17 cellular contexts compared by ENCODE assay signal in genomic region chr3:12369598-12369997, GRCh38.
DNase-seq lines count a peak whose midpoint lies in the region; ATAC-seq and TF ChIP-seq lines count a peak whose summit lies in the region.
"Had no signal": no experiment of that assay in that cellular context is flagged by ENCODE, and none has a peak within 500 bp of the region (broad histone marks: within the 10 kb centered on the region; RNA-seq: fewer than 3 reads in every experiment).

No MANE protein-coding gene starts in this region.

- CTCF ChIA-PET in Calu3 (lab: Charles Lee) = no interaction called here

- H3K27me3 Mint-ChIP-seq in Calu3 (ENCODE audit: unreplicated experiment) (no peaks in the 10 kb centered on the region), endothelial cell (ENCODE audit: unreplicated experiment) (no peaks in the 10 kb centered on the region)
- H3K27me3 Mint-ChIP-seq in natural killer cell treated with Interleukin-12 subunit alpha and Interleukin-12 subunit beta and Interleukin-15 and Interleukin-18, amount 100 ng/mL, for 72 hours = peaks cover 24% of the 10 kb centered on the region in 2 donors

- ATAC-seq in HG03139 (IDR thresholded peaks at IDR 0.05; ENCODE audit: unreplicated experiment) = no peak
- ATAC-seq in natural killer cell treated with Interleukin-12 subunit alpha and Interleukin-12 subunit beta and Interleukin-15 and Interleukin-18, amount 100 ng/mL, for 72 hours = no peak
- ATAC-seq: K562 had no signal

- H3K27me3 ChIP-seq in mucosa of rectum (ENCODE audit: control insufficient read depth in 2 of 2, insufficient read depth in 2 of 2, low read length in 2 of 2) = no peaks in the 10 kb centered on the region
- H3K27me3 ChIP-seq in tibial artery = peaks cover 0 to 9% of the 10 kb centered on the region in 2 donors

- BruUV-seq in Calu3 (replicated peaks; lab: Mats Ljungman, UMichigan) = no TSS peak

- intact Hi-C loops in Calu3 (cut with micrococcal nuclease; ENCODE audit: unreplicated experiment) = no loop called here
- intact Hi-C loops in tibial artery (cut with DNase I; ENCODE audit: low total_unique reads) = no loop called here

- no peak overlapping the region for H3K4me3 Mint-ChIP-seq in Calu3 (ENCODE audit: low read depth, unreplicated experiment)
- H3K4me3 Mint-ChIP-seq in endothelial cell (ENCODE audit: unreplicated experiment) = no peak overlapping the region
- H3K4me3 Mint-ChIP-seq in natural killer cell treated with Interleukin-12 subunit alpha and Interleukin-12 subunit beta and Interleukin-15 and Interleukin-18, amount 100 ng/mL, for 72 hours = no peak overlapping the region
- H3K4me3 Mint-ChIP-seq: CD4-positive, CD25-positive, alpha-beta regulatory T cell had no signal

- H3K36me3 ChIP-seq in mucosa of rectum (ENCODE audit: control insufficient read depth in 2 of 2, insufficient read depth in 2 of 2, low read length in 2 of 2) (peaks cover 0 to 2% of the 10 kb centered on the region in 2 donors), tibial artery (no peaks in the 10 kb centered on the region)
- H3K36me3 ChIP-seq: HAP-1 had no signal

- peaks cover 6% of the 10 kb centered on the region for H3K36me3 Mint-ChIP-seq in Calu3 (ENCODE audit: insufficient read depth, unreplicated experiment)
- no peaks in the 10 kb centered on the region for H3K36me3 Mint-ChIP-seq in endothelial cell (ENCODE audit: low read depth, unreplicated experiment)
- H3K36me3 Mint-ChIP-seq in natural killer cell treated with Interleukin-12 subunit alpha and Interleukin-12 subunit beta and Interleukin-15 and Interleukin-18, amount 100 ng/mL, for 72 hours = no peaks in the 10 kb centered on the region
- H3K36me3 Mint-ChIP-seq: CD4-positive, CD25-positive, alpha-beta regulatory T cell had no signal

- H3K27ac ChIP-seq in mucosa of rectum (ENCODE audit: low read depth in 2 of 2, low read length in 2 of 2) (peak overlapping the region; percentile 18 to 75), tibial artery (no peak overlapping the region)
- H3K27ac ChIP-seq: HL-60 had no signal

- TF ChIP-seq CTCF in Calu3 (IDR thresholded peaks at IDR 0.05; ENCODE audit: unreplicated experiment) = no peak
- TF ChIP-seq CTCF in endothelial cell (IDR thresholded peaks at IDR 0.05; ENCODE audit: unreplicated experiment) = no peak
- TF ChIP-seq CTCF in tibial artery (IDR thresholded peaks at IDR 0.05) = no peak

- H3K27ac Mint-ChIP-seq in Calu3 (ENCODE audit: unreplicated experiment) (peak overlapping the region; percentile 31), endothelial cell (ENCODE audit: unreplicated experiment) (peak overlapping the region; percentile 91)
- no peak overlapping the region for H3K27ac Mint-ChIP-seq in natural killer cell treated with Interleukin-12 subunit alpha and Interleukin-12 subunit beta and Interleukin-15 and Interleukin-18, amount 100 ng/mL, for 72 hours
- H3K27ac Mint-ChIP-seq: CD4-positive, CD25-positive, alpha-beta regulatory T cell had no signal

- H3K9me3 Mint-ChIP-seq in Calu3 (ENCODE audit: low read depth, unreplicated experiment) (peaks cover 2% of the 10 kb centered on the region), endothelial cell (ENCODE audit: unreplicated experiment) (no peaks in the 10 kb centered on the region)
- no peaks in the 10 kb centered on the region for H3K9me3 Mint-ChIP-seq in natural killer cell treated with Interleukin-12 subunit alpha and Interleukin-12 subunit beta and Interleukin-15 and Interleukin-18, amount 100 ng/mL, for 72 hours

- H3K4me3 ChIP-seq in mucosa of rectum (ENCODE audit: low read length in 2 of 2) = no peak overlapping the region
- H3K4me3 ChIP-seq in tibial artery = no peak overlapping the region
- H3K4me3 ChIP-seq: HAP-1, K562 had no signal

- H3K9me3 ChIP-seq in mucosa of rectum (ENCODE audit: control insufficient read depth in 2 of 2, low read length in 2 of 2) (no peaks in the 10 kb centered on the region), tibial artery (no peaks in the 10 kb centered on the region)
- H3K9me3 ChIP-seq: HAP-1 had no signal

- no peak for DNase-seq in Calu3
- peak; percentile 18 for DNase-seq in HT-29 (ENCODE audit: low spot score)
- no peak for DNase-seq in endothelial cell (ENCODE audit: low spot score)
- DNase-seq in CD1c-positive myeloid dendritic cell (ENCODE audit: extremely low spot score) = no peak
- no peak for DNase-seq in natural killer cell treated with Interleukin-12 subunit alpha and Interleukin-12 subunit beta and Interleukin-15 and Interleukin-18, amount 100 ng/mL, for 72 hours (ENCODE audit: low spot score)
- DNase-seq in tibial artery = no peak
- DNase-seq: CD4-positive, CD25-positive, alpha-beta regulatory T cell; DMS79; NCI-H1436; NCI-H2029 treated with DMSO at 0.1 percent for 48 hours; NCI-H82; SHP77 treated with DMSO at 0.1 percent for 48 hours had no signal

- H3K4me1 Mint-ChIP-seq in Calu3 (ENCODE audit: low read depth, unreplicated experiment) (peaks cover 25% of the 10 kb centered on the region), endothelial cell (ENCODE audit: unreplicated experiment) (peaks cover 22% of the 10 kb centered on the region)
- peaks cover 0 to 7% of the 10 kb centered on the region in 2 donors for H3K4me1 Mint-ChIP-seq in natural killer cell treated with Interleukin-12 subunit alpha and Interleukin-12 subunit beta and Interleukin-15 and Interleukin-18, amount 100 ng/mL, for 72 hours (ENCODE audit: low read depth in 2 of 2)
- H3K4me1 Mint-ChIP-seq: CD4-positive, CD25-positive, alpha-beta regulatory T cell had no signal

- H3K4me1 ChIP-seq in mucosa of rectum (ENCODE audit: control insufficient read depth in 2 of 2, insufficient read depth in 2 of 2, low read length in 2 of 2) (peaks cover 2 to 32% of the 10 kb centered on the region in 2 donors), tibial artery (no peaks in the 10 kb centered on the region)
- H3K4me1 ChIP-seq: HAP-1 had no signal

- no peak overlapping the region for H3K9ac ChIP-seq in mucosa of rectum (ENCODE audit: low read depth in 1 of 2, low read length in 2 of 2)

Comparison
In these comparisons a context has a peak if more than half of its experiments do, and no peak if none do; other contexts are left out.
1. H3K27ac Mint-ChIP-seq: peak in Calu3 (single experiment) and endothelial cell (single experiment); none in natural killer cell treated with Interleukin-12 subunit alpha and Interleukin-12 subunit beta and Interleukin-15 and Interleukin-18, amount 100 ng/mL, for 72 hours (0 of 2).
2. H3K27ac ChIP-seq: peak in mucosa of rectum (2 of 2); none in tibial artery (0 of 2).